Comparison of ENCODE assay signal across 8 cellular contexts in genomic region chr4:8176547-8177399, GRCh38. TPM values are rescaled to one million over a fixed set of nuclear protein-coding genes. Genes with fewer than 3 reads are reported as not detected.
DNase-seq lines count a peak whose midpoint lies in the region; ATAC-seq, FAIRE-seq and TF ChIP-seq lines count a peak whose summit lies in the region.

No MANE protein-coding gene starts in this region.

- H3K4me3 ChIP-seq in foreskin fibroblast (ENCODE audit: low read depth in 1 of 2, low read length in 2 of 2) (no peak overlapping the region), lower leg skin (ENCODE audit: low read depth, poor library complexity, severe bottlenecking) (no peak overlapping the region)

- peak; percentile 93 for TF ChIP-seq CTCF in CD14-positive monocyte (IDR thresholded peaks at IDR 0.05)
- TF ChIP-seq CTCF in foreskin fibroblast (IDR thresholded peaks at IDR 0.05; ENCODE audit: low read depth, low read length), result peak; percentile 82
- peak; percentile 67 for TF ChIP-seq CTCF in progenitor cell of endocrine pancreas (IDR thresholded peaks at IDR 0.05; ENCODE audit: unreplicated experiment)
- TF ChIP-seq CTCF in lower leg skin (IDR thresholded peaks at IDR 0.05), result peak in 1 of 3 donors; percentile 50

- peak; percentile 84 for FAIRE-seq in GM18507 (lab: Jason Lieb, UNC)

- H3K27me3 Mint-ChIP-seq in CD14-positive monocyte (ENCODE audit: low read depth in 3 of 3), result peaks cover 3 to 10% (median 4%) of the 10 kb centered on the region in 3 donors
- peaks cover 8% of the 10 kb centered on the region for H3K27me3 Mint-ChIP-seq in activated T-cell treated with anti-CD3 and anti-CD28 coated beads, Interleukin-2, amount 50 U/mL, for 24 hours
- H3K27me3 Mint-ChIP-seq in progenitor cell of endocrine pancreas, result peaks cover 4% of the 10 kb centered on the region

- H3K4me3 Mint-ChIP-seq in CD14-positive monocyte (no peak overlapping the region), progenitor cell of endocrine pancreas (ENCODE audit: low read depth) (no peak overlapping the region)
- H3K4me3 Mint-ChIP-seq in activated T-cell treated with anti-CD3 and anti-CD28 coated beads, Interleukin-2, amount 50 U/mL, for 24 hours, result no peak overlapping the region

- 41 to 43% methylated on average over 10 to 17 of the region's 17 CpGs for WGBS in lower leg skin, 2 donors

- H3K4me1 Mint-ChIP-seq in CD14-positive monocyte, result peaks cover 7% of the 10 kb centered on the region
- peaks cover 8% of the 10 kb centered on the region for H3K4me1 Mint-ChIP-seq in activated T-cell treated with anti-CD3 and anti-CD28 coated beads, Interleukin-2, amount 50 U/mL, for 24 hours (ENCODE audit: low read depth)
- peaks cover 6% of the 10 kb centered on the region for H3K4me1 Mint-ChIP-seq in progenitor cell of endocrine pancreas (ENCODE audit: low read depth)

- intact Hi-C loops in CD14-positive monocyte (cut with micrococcal nuclease) (loop anchor here in 1 of 2 donors (5.0 kb wide), 2 partner anchors 46 to 66 kb away; no protein-coding TSS in a partner anchor), lower leg skin (cut with DNase I; ENCODE audit: low total_unique reads) (no loop called here)

- H3K9me3 Mint-ChIP-seq in CD14-positive monocyte (no peaks in the 10 kb centered on the region), progenitor cell of endocrine pancreas (ENCODE audit: low read depth) (no peaks in the 10 kb centered on the region)
- H3K9me3 Mint-ChIP-seq in activated T-cell treated with anti-CD3 and anti-CD28 coated beads, Interleukin-2, amount 50 U/mL, for 24 hours, result no peaks in the 10 kb centered on the region

- no peaks in the 10 kb centered on the region for H3K36me3 Mint-ChIP-seq in CD14-positive monocyte
- H3K36me3 Mint-ChIP-seq in activated T-cell treated with anti-CD3 and anti-CD28 coated beads, Interleukin-2, amount 50 U/mL, for 24 hours (ENCODE audit: low read depth), result no peaks in the 10 kb centered on the region
- H3K36me3 Mint-ChIP-seq in progenitor cell of endocrine pancreas (ENCODE audit: insufficient read depth), result no peaks in the 10 kb centered on the region

- DNase-seq in CD14-positive monocyte (ENCODE audit: low spot score) (peak; percentile 62), GM18507 (ENCODE audit: extremely low spot score, insufficient read length, low read depth) (no peak), NCI-H2196 (lab: John Stamatoyannopoulos, UW; ENCODE audit: unreplicated experiment) (peak; percentile 41), foreskin fibroblast (peak; percentile 33 to 71), progenitor cell of endocrine pancreas (ENCODE audit: low spot score, unreplicated experiment) (peak; percentile 44), lower leg skin (ENCODE audit: low spot score in 2 of 2) (no peak)
- DNase-seq in activated T-cell treated with anti-CD3 and anti-CD28 coated beads, Interleukin-2, amount 50 U/mL, for 24 hours, result peak; percentile 50

- H3K27ac Mint-ChIP-seq in CD14-positive monocyte (peak overlapping the region in 1 of 7 donors; percentile 40), progenitor cell of endocrine pancreas (no peak overlapping the region)
- no peak overlapping the region for H3K27ac Mint-ChIP-seq in activated T-cell treated with anti-CD3 and anti-CD28 coated beads, Interleukin-2, amount 50 U/mL, for 24 hours

- peak; percentile 72 for ATAC-seq in HG02943 (IDR thresholded peaks at IDR 0.05; ENCODE audit: low read depth, unreplicated experiment)

- TF ChIP-seq POLR2A in lower leg skin (IDR thresholded peaks at IDR 0.05), result no peak

RNA-seq across cellular contexts. Expression of gene ABLIM2, which starts 18.2 kb away (rescaled TPM):
- not detected for polyA plus RNA-seq in CD14-positive monocyte
- total RNA-seq in progenitor cell of endocrine pancreas (5.7 and 7.5 TPM in 2 replicates), lower leg skin (10 to 100 TPM; 10.6 to 31.7 (median 20.3) TPM)

RNA-seq across cellular contexts. Expression of gene SH3TC1, which starts 22.3 kb away (rescaled TPM):
- 10 to 100 TPM; 36.9 to 41.9 TPM for polyA plus RNA-seq in CD14-positive monocyte
- total RNA-seq in progenitor cell of endocrine pancreas (11.2 and 12.5 TPM in 2 replicates), lower leg skin (10 to 100 TPM; 10.1 to 15.9 (median 11.1) TPM)

Comparison
In these comparisons a context has a peak if more than half of its experiments do, and no peak if none do; other contexts are left out.
1. DNase-seq: peak in CD14-positive monocyte (single experiment), NCI-H2196 (single experiment), activated T-cell treated with anti-CD3 and anti-CD28 coated beads, Interleukin-2, amount 50 U/mL, for 24 hours (single experiment), foreskin fibroblast (2 of 2) and progenitor cell of endocrine pancreas (single experiment); none in GM18507 (single experiment) and lower leg skin (0 of 2).